In genomic region chr12:127677537-127678131, GRCh38 we compare ENCODE assay signal across 8 cellular contexts.
DNase-seq lines count a peak whose midpoint lies in the region; ATAC-seq and TF ChIP-seq lines count a peak whose summit lies in the region.

No MANE protein-coding gene starts in this region.

- POLR2A ChIA-PET in HEK293 (lab: Yijun Ruan, JAX): no interaction called here

- H3K9me3 ChIP-seq in HEK293 (ENCODE audit: control insufficient read depth, insufficient read depth, low read depth, low read length): no peaks in the 10 kb centered on the region

- no peak overlapping the region for H3K27ac ChIP-seq in HEK293 (ENCODE audit: extremely low read depth, low read depth, low read length)
- H3K27ac ChIP-seq in substantia nigra (ENCODE audit: low read depth, low read length, poor library complexity, severe bottlenecking): no peak overlapping the region

- H3K4me1 ChIP-seq in HEK293 (ENCODE audit: control insufficient read depth, insufficient read depth, low read length): no peaks in the 10 kb centered on the region

- no peaks in the 10 kb centered on the region for H3K36me3 ChIP-seq in HEK293 (ENCODE audit: control insufficient read depth in 2 of 2, insufficient read depth in 1 of 2, low read length in 2 of 2)

- DNase-seq in DMS 273 (lab: John Stamatoyannopoulos, UW; ENCODE audit: unreplicated experiment): peak; percentile 82
- DNase-seq in NCI-H345 (lab: John Stamatoyannopoulos, UW): peak; percentile 76
- DNase-seq in activated CD4-positive, alpha-beta T cell treated with anti-CD3 and anti-CD28 coated beads, Interleukin-2, amount 50 U/mL, for 4 hours: peak; percentile 13 to 15
- DNase-seq in epidermal melanocyte (ENCODE audit: insufficient read length, low spot score): peak; percentile 61
- peak; percentile 70 for DNase-seq in mucosa of gallbladder (ENCODE audit: low spot score)
- peak in 47 of 49 donors; percentile 3 to 84 (median 44) for DNase-seq in substantia nigra (lab: John Stamatoyannopoulos, UW)

- TF ChIP-seq CTCF in HEK293 (tag by site-specific recombination; IDR thresholded peaks at IDR 0.05): no peak

- CTCF ChIA-PET in HEK293 (lab: Yijun Ruan, JAX): interaction anchor here (0.6 to 2.2 kb wide), 18 partner anchors 9 to 822 kb away, joined by 3 to 14 read pairs (median 3); no protein-coding TSS in a partner anchor

- no peak overlapping the region for H3K4me3 ChIP-seq in HEK293 (ENCODE audit: low read depth, low read length)

- no peak for ATAC-seq in GM21723 (IDR thresholded peaks at IDR 0.05; ENCODE audit: unreplicated experiment)

TF ChIP-seq in HEK293, 187 proteins besides CTCF, POLR2A, EP300 and RAD21:
- TF ChIP-seq GLIS1 (tag by site-specific recombination; IDR thresholded peaks at IDR 0.05) (peak; percentile 24; the same call in 1 of the 2 replicates), ZNF341 (tag by site-specific recombination; IDR thresholded peaks at IDR 0.05; ENCODE audit: low read depth) (no peak), ZIC2 (tag by site-specific recombination; IDR thresholded peaks at IDR 0.05) (0 out of 2 replicates have a peak, but pooled peaks have one; percentile 16), ZNF654 (tag by site-specific recombination; IDR thresholded peaks at IDR 0.05; ENCODE audit: low read depth) (peak; percentile 46)

Comparison
In these comparisons a context has a peak if more than half of its experiments do, and no peak if none do; other contexts are left out.
1. DNase-seq: peak in every context shown above with its lines; median percentile 82 in DMS 273; 76 in NCI-H345; 70 in mucosa of gallbladder; 61 in epidermal melanocyte; 44 in substantia nigra; 14 in activated CD4-positive, alpha-beta T cell treated with anti-CD3 and anti-CD28 coated beads, Interleukin-2, amount 50 U/mL, for 4 hours.